In the genomic region with DNA sequence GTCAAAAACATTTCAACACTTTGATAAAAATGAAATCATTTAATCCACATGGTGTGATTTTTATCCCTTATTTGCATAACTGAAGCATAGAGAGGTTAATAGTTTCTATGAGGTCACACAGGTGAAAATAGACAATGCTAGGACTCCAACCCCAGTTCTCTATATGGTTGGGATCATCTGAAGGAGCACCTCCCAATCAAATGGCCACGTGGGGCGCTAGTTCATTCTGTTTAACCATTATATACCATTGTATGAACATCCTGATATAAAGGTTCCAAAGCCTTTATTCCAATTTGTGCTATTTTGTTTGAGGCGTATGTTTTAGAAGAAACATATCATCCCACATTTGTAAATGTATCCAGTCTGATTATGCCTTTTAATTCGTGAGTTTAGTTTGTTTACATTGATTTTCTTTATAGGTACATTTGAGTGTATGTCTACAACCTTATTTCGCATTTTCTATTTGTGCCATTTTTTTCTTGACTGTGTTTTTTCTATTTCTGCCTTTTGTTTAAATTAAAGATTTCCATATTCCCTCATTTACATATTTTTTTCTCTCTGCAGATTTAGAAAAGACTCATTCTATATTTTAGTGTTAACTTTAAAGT, we compare ENCODE assay signal across 8 cellular contexts.
DNase-seq lines count a peak whose midpoint lies in the region; ATAC-seq, FAIRE-seq and TF ChIP-seq lines count a peak whose summit lies in the region.

No MANE protein-coding gene starts in this region.

- no peak overlapping the region for H3K9ac ChIP-seq in SU-DHL-6 (ENCODE audit: low read length)

- no peaks in the 10 kb centered on the region for H3F3A ChIP-seq in SU-DHL-6 (ENCODE audit: insufficient read depth)

- H3K9me2 ChIP-seq in SU-DHL-6 (replicated peaks; ENCODE audit: insufficient read depth, low read length), result no peaks in the 10 kb centered on the region

- no peaks in the 10 kb centered on the region for H3K9me3 ChIP-seq in SU-DHL-6 (ENCODE audit: insufficient read depth, low read length)

- no peaks in the 10 kb centered on the region; the same call in 1 of the 2 replicates for H3K27me3 ChIP-seq in SU-DHL-6 (ENCODE audit: low read length)

- no peaks in the 10 kb centered on the region for H4K20me1 ChIP-seq in SU-DHL-6 (ENCODE audit: low read depth, low read length)

- FAIRE-seq in GM12891 (lab: Jason Lieb, UNC) (no peak), HTR-8/SVneo (lab: Jason Lieb, UNC) (no peak)

- no peak overlapping the region for H3K4me2 ChIP-seq in SU-DHL-6 (ENCODE audit: low read depth, low read length, poor library complexity, severe bottlenecking)

- H3K4me3 ChIP-seq in SU-DHL-6 (ENCODE audit: insufficient read depth, low read length, poor library complexity, severe bottlenecking) (no peak overlapping the region), foreskin fibroblast (ENCODE audit: low read depth in 1 of 2, low read length in 2 of 2) (no peak overlapping the region)

- TF ChIP-seq POLR2A in GM12891 (IDR thresholded peaks at IDR 0.05; ENCODE audit: low read depth, low read length), result no peak

- no peaks in the 10 kb centered on the region for H3K36me3 ChIP-seq in SU-DHL-6 (ENCODE audit: low read length)

- TF ChIP-seq CTCF in 22Rv1 (IDR thresholded peaks at IDR 0.05), result peak; percentile 80
- TF ChIP-seq CTCF in SU-DHL-6 (IDR thresholded peaks at IDR 0.05; ENCODE audit: insufficient read depth, low read length, poor library complexity, severe bottlenecking), result peak; percentile 56
- TF ChIP-seq CTCF in foreskin fibroblast (IDR thresholded peaks at IDR 0.05; ENCODE audit: low read depth, low read length), result no peak

- no peak for DNase-seq in foreskin fibroblast
- DNase-seq in GM12891 (ENCODE audit: insufficient read length, low spot score), result no peak
- DNase-seq in stimulated activated CD8-positive, alpha-beta memory T cell treated with anti-CD3 and anti-CD28 coated beads, Interleukin-4, amount 100 ng/mL, for 48 hours, result no peak
- no peak for DNase-seq in HTR-8/SVneo (ENCODE audit: insufficient read length, low spot score)

- ATAC-seq in GM18909 (IDR thresholded peaks at IDR 0.05; ENCODE audit: poor library complexity, unreplicated experiment) (peak; percentile 80), HG03095 (IDR thresholded peaks at IDR 0.05; ENCODE audit: unreplicated experiment) (peak; percentile 85)

- no peaks in the 10 kb centered on the region for H3K79me2 ChIP-seq in SU-DHL-6 (ENCODE audit: insufficient read depth, low read length)

- no peak overlapping the region for H2AFZ ChIP-seq in SU-DHL-6 (ENCODE audit: low read depth, low read length, severe bottlenecking)

- H3K27ac ChIP-seq in 22Rv1, result no peak overlapping the region
- H3K27ac ChIP-seq in SU-DHL-6 (ENCODE audit: low read depth, low read length), result no peak overlapping the region

TF ChIP-seq in GM12891, 5 proteins besides CTCF, POLR2A, EP300 and RAD21:
- TF ChIP-seq POLR2AphosphoS5 (IDR thresholded peaks at IDR 0.05; ENCODE audit: low read depth, low read length), result no peak
